Comparison of ENCODE assay signal across 1 cellular context in the genomic region with DNA sequence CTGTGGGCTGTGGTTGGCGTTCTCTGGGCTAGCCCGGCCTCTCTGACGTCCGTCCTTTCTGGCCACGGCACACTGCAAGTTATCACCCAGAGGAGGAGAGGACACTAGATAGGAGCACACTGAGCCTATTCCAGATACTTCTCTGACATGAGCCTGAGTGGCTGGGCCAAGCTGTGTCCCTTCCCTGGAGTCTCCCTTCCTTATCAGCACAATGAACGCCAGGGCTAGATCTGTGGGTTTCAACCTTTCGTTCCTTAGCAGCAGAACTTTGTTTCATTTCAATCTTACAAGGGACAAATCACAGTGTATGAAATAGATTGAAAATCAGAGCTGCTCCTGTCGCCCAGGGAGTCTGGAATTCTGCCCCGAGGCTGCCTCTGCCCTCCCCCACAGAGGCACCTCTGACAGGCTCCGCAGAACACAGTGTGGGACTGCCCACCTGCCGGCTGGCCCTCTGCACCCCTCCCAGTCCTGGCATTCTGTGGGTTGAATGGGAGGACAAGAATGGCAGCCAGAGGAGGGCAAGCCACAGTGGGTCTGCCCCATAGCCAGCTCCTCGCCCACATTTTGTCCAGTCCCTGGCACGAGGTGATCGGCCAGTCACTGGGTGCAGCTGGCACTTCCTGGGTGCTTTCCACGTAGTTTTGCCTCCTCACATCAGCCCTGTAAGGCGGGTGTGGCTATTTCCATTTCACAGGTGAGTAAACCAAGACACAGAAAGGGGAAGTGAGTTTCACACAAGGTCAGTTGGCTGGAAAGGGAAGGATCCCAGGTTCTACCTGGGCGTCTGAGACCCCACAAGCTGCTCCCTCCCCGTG.
TF ChIP-seq lines count a peak whose summit lies in the region.

No MANE protein-coding gene starts in this region.

TF ChIP-seq in GM12878, 131 proteins besides CTCF, POLR2A, EP300 and RAD21 (continues in another document):
- no peak for TF ChIP-seq SMARCA5 (IDR thresholded peaks at IDR 0.05)
- no peak; the same call in 1 of the 2 replicates for TF ChIP-seq FOXM1 (IDR thresholded peaks at IDR 0.05; ENCODE audit: low read depth, low read length)
- TF ChIP-seq HDAC6 (IDR thresholded peaks at IDR 0.05; ENCODE audit: unreplicated experiment), result no peak
- TF ChIP-seq, protein P1, sequence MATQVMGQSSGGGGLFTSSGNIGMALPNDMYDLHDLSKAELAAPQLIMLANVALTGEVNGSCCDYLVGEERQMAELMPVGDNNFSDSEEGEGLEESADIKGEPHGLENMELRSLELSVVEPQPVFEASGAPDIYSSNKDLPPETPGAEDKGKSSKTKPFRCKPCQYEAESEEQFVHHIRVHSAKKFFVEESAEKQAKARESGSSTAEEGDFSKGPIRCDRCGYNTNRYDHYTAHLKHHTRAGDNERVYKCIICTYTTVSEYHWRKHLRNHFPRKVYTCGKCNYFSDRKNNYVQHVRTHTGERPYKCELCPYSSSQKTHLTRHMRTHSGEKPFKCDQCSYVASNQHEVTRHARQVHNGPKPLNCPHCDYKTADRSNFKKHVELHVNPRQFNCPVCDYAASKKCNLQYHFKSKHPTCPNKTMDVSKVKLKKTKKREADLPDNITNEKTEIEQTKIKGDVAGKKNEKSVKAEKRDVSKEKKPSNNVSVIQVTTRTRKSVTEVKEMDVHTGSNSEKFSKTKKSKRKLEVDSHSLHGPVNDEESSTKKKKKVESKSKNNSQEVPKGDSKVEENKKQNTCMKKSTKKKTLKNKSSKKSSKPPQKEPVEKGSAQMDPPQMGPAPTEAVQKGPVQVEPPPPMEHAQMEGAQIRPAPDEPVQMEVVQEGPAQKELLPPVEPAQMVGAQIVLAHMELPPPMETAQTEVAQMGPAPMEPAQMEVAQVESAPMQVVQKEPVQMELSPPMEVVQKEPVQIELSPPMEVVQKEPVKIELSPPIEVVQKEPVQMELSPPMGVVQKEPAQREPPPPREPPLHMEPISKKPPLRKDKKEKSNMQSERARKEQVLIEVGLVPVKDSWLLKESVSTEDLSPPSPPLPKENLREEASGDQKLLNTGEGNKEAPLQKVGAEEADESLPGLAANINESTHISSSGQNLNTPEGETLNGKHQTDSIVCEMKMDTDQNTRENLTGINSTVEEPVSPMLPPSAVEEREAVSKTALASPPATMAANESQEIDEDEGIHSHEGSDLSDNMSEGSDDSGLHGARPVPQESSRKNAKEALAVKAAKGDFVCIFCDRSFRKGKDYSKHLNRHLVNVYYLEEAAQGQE (IDR thresholded peaks at IDR 0.05; ENCODE audit: low read depth, low read length), result no peak
- no peak for TF ChIP-seq CHD1 (IDR thresholded peaks at IDR 0.05; ENCODE audit: low read depth, low read length)
- TF ChIP-seq IKZF2 (IDR thresholded peaks at IDR 0.05), result peak in 1 of 2 experiments; percentile 87; a peak in 2 of 4 replicates
- TF ChIP-seq SREBF1 (IDR thresholded peaks at IDR 0.05; ENCODE audit: low read length), result no peak
- peak; percentile 97 for TF ChIP-seq SPI1 (IDR thresholded peaks at IDR 0.05; ENCODE audit: borderline replicate concordance, insufficient read depth, low read depth, low read length)
- TF ChIP-seq, protein P2, sequence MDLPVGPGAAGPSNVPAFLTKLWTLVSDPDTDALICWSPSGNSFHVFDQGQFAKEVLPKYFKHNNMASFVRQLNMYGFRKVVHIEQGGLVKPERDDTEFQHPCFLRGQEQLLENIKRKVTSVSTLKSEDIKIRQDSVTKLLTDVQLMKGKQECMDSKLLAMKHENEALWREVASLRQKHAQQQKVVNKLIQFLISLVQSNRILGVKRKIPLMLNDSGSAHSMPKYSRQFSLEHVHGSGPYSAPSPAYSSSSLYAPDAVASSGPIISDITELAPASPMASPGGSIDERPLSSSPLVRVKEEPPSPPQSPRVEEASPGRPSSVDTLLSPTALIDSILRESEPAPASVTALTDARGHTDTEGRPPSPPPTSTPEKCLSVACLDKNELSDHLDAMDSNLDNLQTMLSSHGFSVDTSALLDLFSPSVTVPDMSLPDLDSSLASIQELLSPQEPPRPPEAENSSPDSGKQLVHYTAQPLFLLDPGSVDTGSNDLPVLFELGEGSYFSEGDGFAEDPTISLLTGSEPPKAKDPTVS (IDR thresholded peaks at IDR 0.05; ENCODE audit: low read depth, low read length), result no peak
- TF ChIP-seq SMAD5 (IDR thresholded peaks at IDR 0.05; ENCODE audit: low read depth), result no peak
- no peak for TF ChIP-seq SRF (IDR thresholded peaks at IDR 0.05; ENCODE audit: low read depth in 2 of 2, low read length in 2 of 2)
- TF ChIP-seq EED (IDR thresholded peaks at IDR 0.05; ENCODE audit: low read depth), result peak; percentile 76
- TF ChIP-seq ZNF622 (IDR thresholded peaks at IDR 0.05), result no peak
- no peak for TF ChIP-seq ZNF217 (IDR thresholded peaks at IDR 0.05)
- TF ChIP-seq POU2F2 (IDR thresholded peaks at IDR 0.05; ENCODE audit: borderline replicate concordance, low read depth, low read length), result 0 out of 3 replicates have a peak, but pooled peaks have one; percentile 10
- TF ChIP-seq STAT3 (IDR thresholded peaks at IDR 0.05; ENCODE audit: low read depth, low read length), result no peak
- TF ChIP-seq, protein P3, sequence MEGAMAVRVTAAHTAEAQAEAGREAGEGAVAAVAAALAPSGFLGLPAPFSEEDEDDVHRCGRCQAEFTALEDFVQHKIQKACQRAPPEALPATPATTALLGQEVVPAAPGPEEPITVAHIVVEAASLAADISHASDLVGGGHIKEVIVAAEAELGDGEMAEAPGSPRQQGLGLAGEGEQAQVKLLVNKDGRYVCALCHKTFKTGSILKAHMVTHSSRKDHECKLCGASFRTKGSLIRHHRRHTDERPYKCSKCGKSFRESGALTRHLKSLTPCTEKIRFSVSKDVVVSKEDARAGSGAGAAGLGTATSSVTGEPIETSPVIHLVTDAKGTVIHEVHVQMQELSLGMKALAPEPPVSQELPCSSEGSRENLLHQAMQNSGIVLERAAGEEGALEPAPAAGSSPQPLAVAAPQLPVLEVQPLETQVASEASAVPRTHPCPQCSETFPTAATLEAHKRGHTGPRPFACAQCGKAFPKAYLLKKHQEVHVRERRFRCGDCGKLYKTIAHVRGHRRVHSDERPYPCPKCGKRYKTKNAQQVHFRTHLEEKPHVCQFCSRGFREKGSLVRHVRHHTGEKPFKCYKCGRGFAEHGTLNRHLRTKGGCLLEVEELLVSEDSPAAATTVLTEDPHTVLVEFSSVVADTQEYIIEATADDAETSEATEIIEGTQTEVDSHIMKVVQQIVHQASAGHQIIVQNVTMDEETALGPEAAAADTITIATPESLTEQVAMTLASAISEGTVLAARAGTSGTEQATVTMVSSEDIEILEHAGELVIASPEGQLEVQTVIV (IDR thresholded peaks at IDR 0.05; ENCODE audit: borderline replicate concordance, partially characterized antibody), result no peak
- TF ChIP-seq, protein P4, sequence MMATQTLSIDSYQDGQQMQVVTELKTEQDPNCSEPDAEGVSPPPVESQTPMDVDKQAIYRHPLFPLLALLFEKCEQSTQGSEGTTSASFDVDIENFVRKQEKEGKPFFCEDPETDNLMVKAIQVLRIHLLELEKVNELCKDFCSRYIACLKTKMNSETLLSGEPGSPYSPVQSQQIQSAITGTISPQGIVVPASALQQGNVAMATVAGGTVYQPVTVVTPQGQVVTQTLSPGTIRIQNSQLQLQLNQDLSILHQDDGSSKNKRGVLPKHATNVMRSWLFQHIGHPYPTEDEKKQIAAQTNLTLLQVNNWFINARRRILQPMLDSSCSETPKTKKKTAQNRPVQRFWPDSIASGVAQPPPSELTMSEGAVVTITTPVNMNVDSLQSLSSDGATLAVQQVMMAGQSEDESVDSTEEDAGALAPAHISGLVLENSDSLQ (IDR thresholded peaks at IDR 0.05), result no peak
- TF ChIP-seq SP1 (IDR thresholded peaks at IDR 0.05; ENCODE audit: low read depth, low read length), result peak; percentile 13
- TF ChIP-seq NRF1 (conservative IDR thresholded peaks at IDR 0.05; ENCODE audit: low read depth, low read length), result no peak
- TF ChIP-seq FOXK2 (IDR thresholded peaks at IDR 0.05), result no peak
- TF ChIP-seq, protein P5, sequence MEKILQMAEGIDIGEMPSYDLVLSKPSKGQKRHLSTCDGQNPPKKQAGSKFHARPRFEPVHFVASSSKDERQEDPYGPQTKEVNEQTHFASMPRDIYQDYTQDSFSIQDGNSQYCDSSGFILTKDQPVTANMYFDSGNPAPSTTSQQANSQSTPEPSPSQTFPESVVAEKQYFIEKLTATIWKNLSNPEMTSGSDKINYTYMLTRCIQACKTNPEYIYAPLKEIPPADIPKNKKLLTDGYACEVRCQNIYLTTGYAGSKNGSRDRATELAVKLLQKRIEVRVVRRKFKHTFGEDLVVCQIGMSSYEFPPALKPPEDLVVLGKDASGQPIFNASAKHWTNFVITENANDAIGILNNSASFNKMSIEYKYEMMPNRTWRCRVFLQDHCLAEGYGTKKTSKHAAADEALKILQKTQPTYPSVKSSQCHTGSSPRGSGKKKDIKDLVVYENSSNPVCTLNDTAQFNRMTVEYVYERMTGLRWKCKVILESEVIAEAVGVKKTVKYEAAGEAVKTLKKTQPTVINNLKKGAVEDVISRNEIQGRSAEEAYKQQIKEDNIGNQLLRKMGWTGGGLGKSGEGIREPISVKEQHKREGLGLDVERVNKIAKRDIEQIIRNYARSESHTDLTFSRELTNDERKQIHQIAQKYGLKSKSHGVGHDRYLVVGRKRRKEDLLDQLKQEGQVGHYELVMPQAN (conservative IDR thresholded peaks at IDR 0.05), result 0 out of 2 replicates have a peak, but pooled peaks have one; percentile 5
- TF ChIP-seq NR2C1 (IDR thresholded peaks at IDR 0.05), result no peak
- no peak for TF ChIP-seq HDAC2 (IDR thresholded peaks at IDR 0.05)
- TF ChIP-seq TARDBP (IDR thresholded peaks at IDR 0.05; ENCODE audit: borderline replicate concordance), result no peak
- no peak for TF ChIP-seq TCF7 (IDR thresholded peaks at IDR 0.05; ENCODE audit: borderline replicate concordance)
- TF ChIP-seq MEF2A (IDR thresholded peaks at IDR 0.05; ENCODE audit: insufficient read depth, low read depth, low read length), result no peak
- TF ChIP-seq, protein P6, sequence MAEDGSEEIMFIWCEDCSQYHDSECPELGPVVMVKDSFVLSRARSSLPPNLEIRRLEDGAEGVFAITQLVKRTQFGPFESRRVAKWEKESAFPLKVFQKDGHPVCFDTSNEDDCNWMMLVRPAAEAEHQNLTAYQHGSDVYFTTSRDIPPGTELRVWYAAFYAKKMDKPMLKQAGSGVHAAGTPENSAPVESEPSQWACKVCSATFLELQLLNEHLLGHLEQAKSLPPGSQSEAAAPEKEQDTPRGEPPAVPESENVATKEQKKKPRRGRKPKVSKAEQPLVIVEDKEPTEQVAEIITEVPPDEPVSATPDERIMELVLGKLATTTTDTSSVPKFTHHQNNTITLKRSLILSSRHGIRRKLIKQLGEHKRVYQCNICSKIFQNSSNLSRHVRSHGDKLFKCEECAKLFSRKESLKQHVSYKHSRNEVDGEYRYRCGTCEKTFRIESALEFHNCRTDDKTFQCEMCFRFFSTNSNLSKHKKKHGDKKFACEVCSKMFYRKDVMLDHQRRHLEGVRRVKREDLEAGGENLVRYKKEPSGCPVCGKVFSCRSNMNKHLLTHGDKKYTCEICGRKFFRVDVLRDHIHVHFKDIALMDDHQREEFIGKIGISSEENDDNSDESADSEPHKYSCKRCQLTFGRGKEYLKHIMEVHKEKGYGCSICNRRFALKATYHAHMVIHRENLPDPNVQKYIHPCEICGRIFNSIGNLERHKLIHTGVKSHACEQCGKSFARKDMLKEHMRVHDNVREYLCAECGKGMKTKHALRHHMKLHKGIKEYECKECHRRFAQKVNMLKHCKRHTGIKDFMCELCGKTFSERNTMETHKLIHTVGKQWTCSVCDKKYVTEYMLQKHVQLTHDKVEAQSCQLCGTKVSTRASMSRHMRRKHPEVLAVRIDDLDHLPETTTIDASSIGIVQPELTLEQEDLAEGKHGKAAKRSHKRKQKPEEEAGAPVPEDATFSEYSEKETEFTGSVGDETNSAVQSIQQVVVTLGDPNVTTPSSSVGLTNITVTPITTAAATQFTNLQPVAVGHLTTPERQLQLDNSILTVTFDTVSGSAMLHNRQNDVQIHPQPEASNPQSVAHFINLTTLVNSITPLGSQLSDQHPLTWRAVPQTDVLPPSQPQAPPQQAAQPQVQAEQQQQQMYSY (CRISPR knock-in tag; IDR thresholded peaks at IDR 0.05), result no peak
- TF ChIP-seq ATF7 (IDR thresholded peaks at IDR 0.05; ENCODE audit: low read depth), result no peak
- TF ChIP-seq RFX5 (IDR thresholded peaks at IDR 0.05; ENCODE audit: low read depth, low read length), result no peak
- peak; percentile 43; the same call in 1 of the 2 replicates for TF ChIP-seq RUNX3 (IDR thresholded peaks at IDR 0.05; ENCODE audit: low read length)
- TF ChIP-seq, protein P7, sequence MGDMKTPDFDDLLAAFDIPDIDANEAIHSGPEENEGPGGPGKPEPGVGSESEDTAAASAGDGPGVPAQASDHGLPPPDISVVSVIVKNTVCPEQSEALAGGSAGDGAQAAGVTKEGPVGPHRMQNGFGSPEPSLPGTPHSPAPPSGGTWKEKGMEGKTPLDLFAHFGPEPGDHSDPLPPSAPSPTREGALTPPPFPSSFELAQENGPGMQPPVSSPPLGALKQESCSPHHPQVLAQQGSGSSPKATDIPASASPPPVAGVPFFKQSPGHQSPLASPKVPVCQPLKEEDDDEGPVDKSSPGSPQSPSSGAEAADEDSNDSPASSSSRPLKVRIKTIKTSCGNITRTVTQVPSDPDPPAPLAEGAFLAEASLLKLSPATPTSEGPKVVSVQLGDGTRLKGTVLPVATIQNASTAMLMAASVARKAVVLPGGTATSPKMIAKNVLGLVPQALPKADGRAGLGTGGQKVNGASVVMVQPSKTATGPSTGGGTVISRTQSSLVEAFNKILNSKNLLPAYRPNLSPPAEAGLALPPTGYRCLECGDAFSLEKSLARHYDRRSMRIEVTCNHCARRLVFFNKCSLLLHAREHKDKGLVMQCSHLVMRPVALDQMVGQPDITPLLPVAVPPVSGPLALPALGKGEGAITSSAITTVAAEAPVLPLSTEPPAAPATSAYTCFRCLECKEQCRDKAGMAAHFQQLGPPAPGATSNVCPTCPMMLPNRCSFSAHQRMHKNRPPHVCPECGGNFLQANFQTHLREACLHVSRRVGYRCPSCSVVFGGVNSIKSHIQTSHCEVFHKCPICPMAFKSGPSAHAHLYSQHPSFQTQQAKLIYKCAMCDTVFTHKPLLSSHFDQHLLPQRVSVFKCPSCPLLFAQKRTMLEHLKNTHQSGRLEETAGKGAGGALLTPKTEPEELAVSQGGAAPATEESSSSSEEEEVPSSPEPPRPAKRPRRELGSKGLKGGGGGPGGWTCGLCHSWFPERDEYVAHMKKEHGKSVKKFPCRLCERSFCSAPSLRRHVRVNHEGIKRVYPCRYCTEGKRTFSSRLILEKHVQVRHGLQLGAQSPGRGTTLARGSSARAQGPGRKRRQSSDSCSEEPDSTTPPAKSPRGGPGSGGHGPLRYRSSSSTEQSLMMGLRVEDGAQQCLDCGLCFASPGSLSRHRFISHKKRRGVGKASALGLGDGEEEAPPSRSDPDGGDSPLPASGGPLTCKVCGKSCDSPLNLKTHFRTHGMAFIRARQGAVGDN (IDR thresholded peaks at IDR 0.05), result peak; percentile 86
